ENCODE assay signal across 1 cellular context in genomic region chr6:151263967-151264366, GRCh38.
TF ChIP-seq lines count a peak whose summit lies in the region.

No MANE protein-coding gene starts in this region.

TF ChIP-seq in IMR-90, 13 proteins besides CTCF, POLR2A, EP300 and RAD21 (continued from another document):
- no peak for TF ChIP-seq MAZ (IDR thresholded peaks at IDR 0.05; ENCODE audit: borderline replicate concordance, low read depth, low read length)
- no peak for TF ChIP-seq ELK1 (IDR thresholded peaks at IDR 0.05; ENCODE audit: borderline replicate concordance, low read depth, low read length)
- no peak for TF ChIP-seq MXI1 (IDR thresholded peaks at IDR 0.05; ENCODE audit: borderline replicate concordance, low read depth, low read length)
TF ChIP-seq in IMR-90: peak in this region for 0.
